In the genomic region with DNA sequence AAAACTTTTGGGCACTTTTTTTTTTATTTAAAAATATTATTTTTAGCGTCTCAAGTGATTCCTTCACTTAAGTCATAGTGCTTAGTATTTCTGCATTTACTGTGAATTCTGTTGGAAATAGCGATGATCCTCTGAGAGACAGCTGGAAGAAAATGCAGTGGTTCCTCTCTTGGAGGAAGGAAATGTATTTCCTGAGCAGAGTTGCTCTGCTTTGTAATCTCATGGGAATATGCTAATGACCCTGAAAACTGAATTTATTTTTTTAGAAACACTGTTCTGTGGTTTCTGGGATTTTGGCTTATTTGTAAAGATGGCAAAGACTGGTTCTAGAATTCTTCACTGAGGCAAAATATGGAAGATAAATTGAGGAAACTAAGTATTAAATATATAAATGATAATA, we compare ENCODE assay signal across 24 cellular contexts.
"Had no signal": no experiment of that assay in that cellular context is flagged by ENCODE, and none has a peak within 500 bp of the region (broad histone marks: within the 10 kb centered on the region; RNA-seq: fewer than 3 reads in every experiment).

No MANE protein-coding gene starts in this region.

- H3K4me3 ChIP-seq: neural progenitor cell, ovary, psoas muscle, right lobe of liver, sigmoid colon, stomach, thoracic aorta, thyroid gland, tibial nerve, upper lobe of left lung, vagina had no signal

- H3K79me2 ChIP-seq: parathyroid adenoma had no signal

- H3K36me3 ChIP-seq: neural progenitor cell, ovary, right lobe of liver, sigmoid colon, stomach, thoracic aorta, thyroid gland, tibial nerve, upper lobe of left lung, vagina had no signal

- H3K4me2 ChIP-seq: neural progenitor cell had no signal

- H3K27me3 ChIP-seq: neural progenitor cell, ovary, right lobe of liver, sigmoid colon, stomach, thyroid gland, tibial nerve, upper lobe of left lung, vagina had no signal

- H3K27ac ChIP-seq: neural progenitor cell, ovary, parathyroid adenoma, psoas muscle, right lobe of liver, sigmoid colon, stomach, thoracic aorta, thyroid gland, tibial nerve, upper lobe of left lung, vagina had no signal

- H3K9me3 ChIP-seq: ovary, psoas muscle, right lobe of liver, sigmoid colon, stomach, thoracic aorta, thyroid gland, tibial nerve, upper lobe of left lung, vagina had no signal

- FAIRE-seq: small intestine, urothelium cell line had no signal

- H3K4me1 ChIP-seq: neural progenitor cell, parathyroid adenoma, psoas muscle, right lobe of liver, sigmoid colon, stomach, thyroid gland, tibial nerve, upper lobe of left lung, vagina had no signal

- H2AFZ ChIP-seq: neural progenitor cell, parathyroid adenoma had no signal

- H3K9ac ChIP-seq: neural progenitor cell, parathyroid adenoma had no signal

- DNase-seq: natural killer cell; occipital lobe; ovary; posterior cingulate gyrus; psoas muscle; right cardiac atrium; right lobe of liver; sigmoid colon; small intestine; stimulated activated CD4-positive, alpha-beta T cell treated with anti-CD3 and anti-CD28 coated beads, Interleukin-15, amount 100 ng/mL, for 24 hours; stimulated activated CD4-positive, alpha-beta T cell treated with anti-CD3 and anti-CD28 coated beads, Interleukin-2, amount 100 ng/mL, for 24 hours; stimulated activated CD4-positive, alpha-beta T cell treated with anti-CD3 and anti-CD28 coated beads, Interleukin-2, amount 100 ng/mL, for 48 hours; stimulated activated CD4-positive, alpha-beta T cell treated with anti-CD3 and anti-CD28 coated beads, Interleukin-4, amount 100 ng/mL, for 24 hours; stimulated activated naive B cell treated with anti-CD40 and anti-IgM and Interleukin-4, amounts not matched to agents 10 μg/mL and 1 μg/mL and 100 μg/mL, for 72 hours; stimulated activated naive CD4-positive, alpha-beta T cell treated with Interleukin-2 at 50 U/mL for 16 hours; stomach; thyroid gland; upper lobe of left lung had no signal
